Comparison of ENCODE assay signal across 8 cellular contexts in genomic region chr2:88765154-88765948, GRCh38.
DNase-seq lines count a peak whose midpoint lies in the region; ATAC-seq and TF ChIP-seq lines count a peak whose summit lies in the region.

No MANE protein-coding gene starts in this region.

- no peaks in the 10 kb centered on the region for H3K36me3 ChIP-seq in neural cell (ENCODE audit: insufficient read depth, low read length)

- no peak for TF ChIP-seq CTCF in epithelial cell of esophagus (IDR thresholded peaks at IDR 0.05; ENCODE audit: insufficient read depth, low read depth, low read length, missing control alignments)
- peak; percentile 30 for TF ChIP-seq CTCF in neural cell (IDR thresholded peaks at IDR 0.05; ENCODE audit: poor library complexity, severe bottlenecking)

- no peaks in the 10 kb centered on the region for H3F3A ChIP-seq in neural cell (ENCODE audit: insufficient read depth, low read length, poor library complexity, severe bottlenecking)

- H3K9ac ChIP-seq in neural cell (ENCODE audit: low read length), result peak overlapping the region; percentile 61

- no peak for ATAC-seq in GM19395 (IDR thresholded peaks at IDR 0.05; ENCODE audit: unreplicated experiment)

- peak overlapping the region; percentile 45 for H2AFZ ChIP-seq in neural cell (ENCODE audit: low read depth, low read length)

- no peak for TF ChIP-seq RAD21 in neural cell (conservative IDR thresholded peaks at IDR 0.05)

- peak overlapping the region; percentile 34 for H3K4me2 ChIP-seq in neural cell (ENCODE audit: low read length)

- no peak for TF ChIP-seq EP300 in neural cell (conservative IDR thresholded peaks at IDR 0.05; ENCODE audit: poor library complexity, severe bottlenecking)

- peaks cover 14% of the 10 kb centered on the region for H3K27me3 ChIP-seq in neural cell (ENCODE audit: insufficient read depth, low read depth, low read length)

- no peaks in the 10 kb centered on the region for H3K9me2 ChIP-seq in neural cell (ENCODE audit: insufficient read depth, low read length)

- DNase-seq in GM03348 (ENCODE audit: low spot score) (peak; percentile 21), HPDE6-E6E7 (ENCODE audit: extremely low spot score) (peak; percentile 52), epithelial cell of esophagus (ENCODE audit: low read depth) (peak; percentile 84), NCI-H446 treated with DMSO at 0.1 percent for 48 hours (lab: John Stamatoyannopoulos, UW) (no peak), NCI-H2081 treated with DMSO at 0.1 percent for 48 hours (lab: John Stamatoyannopoulos, UW) (no peak)
- peak; percentile 50 for DNase-seq in activated CD4-positive, CD25-positive, alpha-beta regulatory T cell treated with anti-CD3 and anti-CD28 coated beads, Interleukin-2, amount 50 U/mL, for 72 hours

- H3K4me3 ChIP-seq in epithelial cell of esophagus (ENCODE audit: low read length), result peak overlapping the region; percentile 35
- H3K4me3 ChIP-seq in neural cell (ENCODE audit: low read length), result peak overlapping the region; percentile 81

- H3K9me3 ChIP-seq in neural cell (ENCODE audit: low read length), result peaks cover 4% of the 10 kb centered on the region

- no peaks in the 10 kb centered on the region for H4K20me1 ChIP-seq in neural cell (ENCODE audit: insufficient read depth)

- H3K27ac ChIP-seq in neural cell (ENCODE audit: low read length), result no peak overlapping the region

- H3K79me2 ChIP-seq in neural cell (replicated peaks; ENCODE audit: insufficient read depth, low read length), result no peaks in the 10 kb centered on the region

TF ChIP-seq in neural cell, 6 proteins besides CTCF, POLR2A, EP300 and RAD21:
- no peak for TF ChIP-seq REST (IDR thresholded peaks at IDR 0.05; ENCODE audit: borderline replicate concordance)
- peak; percentile 76 for TF ChIP-seq MXI1 (conservative IDR thresholded peaks at IDR 0.05; ENCODE audit: poor library complexity, severe bottlenecking)

Comparison
In these comparisons a context has a peak if more than half of its experiments do, and no peak if none do; other contexts are left out.
1. DNase-seq: peak in GM03348 (single experiment), HPDE6-E6E7 (single experiment), activated CD4-positive, CD25-positive, alpha-beta regulatory T cell treated with anti-CD3 and anti-CD28 coated beads, Interleukin-2, amount 50 U/mL, for 72 hours (single experiment) and epithelial cell of esophagus (single experiment); none in NCI-H446 treated with DMSO at 0.1 percent for 48 hours (single experiment) and NCI-H2081 treated with DMSO at 0.1 percent for 48 hours (single experiment).